ENCODE assay signal across 22 cellular contexts in the genomic region with DNA sequence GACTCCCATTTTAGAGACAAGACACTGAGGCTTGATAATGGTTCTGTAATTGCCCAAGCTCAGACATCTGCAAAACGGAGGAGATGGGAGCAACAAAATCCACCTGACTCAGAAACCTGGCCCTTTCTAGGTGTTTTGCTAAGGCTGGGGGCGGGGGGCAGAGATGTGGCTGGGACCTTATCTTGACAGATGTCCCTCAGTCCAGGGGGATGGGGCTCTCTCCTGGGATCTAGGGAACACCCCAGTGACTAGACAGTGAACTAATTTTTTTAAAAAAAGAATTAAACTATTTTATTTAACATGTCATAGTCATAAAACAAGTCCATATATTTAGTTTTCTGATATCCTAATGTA. TPM values are rescaled to one million over a fixed set of nuclear protein-coding genes. Genes with fewer than 3 reads are reported as not detected.
DNase-seq lines count a peak whose midpoint lies in the region; ATAC-seq, FAIRE-seq and TF ChIP-seq lines count a peak whose summit lies in the region.
"Had no signal": no experiment of that assay in that cellular context is flagged by ENCODE, and none has a peak within 500 bp of the region (broad histone marks: within the 10 kb centered on the region; RNA-seq: fewer than 3 reads in every experiment).

No MANE protein-coding gene starts in this region.

- dilution Hi-C loops in IMR-90 (cut with HindIII; ENCODE audit: low sequenced_read_pairs, unreplicated experiment) = no loop called here

- no peak overlapping the region for H3K4ac ChIP-seq in IMR-90 (ENCODE audit: low read depth, low read length)
- H3K4ac ChIP-seq in mesenchymal stem cell (ENCODE audit: low read depth in 1 of 2, low read length in 2 of 2) = no peak overlapping the region

- no peak overlapping the region for H3K4me3 ChIP-seq in BLaER1
- H3K4me3 ChIP-seq in IMR-90 (ENCODE audit: insufficient read depth, low read depth, low read length) = no peak overlapping the region
- H3K4me3 ChIP-seq in HepG2 (replicated peaks in 1 of 3; ENCODE audit: insufficient read depth in 1 of 3, low read depth in 2 of 3, low read length in 3 of 3) = no peak overlapping the region
- H3K4me3 ChIP-seq in mesenchymal stem cell (ENCODE audit: insufficient read depth in 1 of 2, low read depth in 1 of 2, low read length in 2 of 2) = no peak overlapping the region
- H3K4me3 ChIP-seq: A549, GM23248 had no signal

- TF ChIP-seq CTCF in IMR-90 (conservative IDR thresholded peaks at IDR 0.05; ENCODE audit: low read depth, low read length) (no peak), osteocyte (IDR thresholded peaks at IDR 0.05) (no peak), HepG2 (CRISPR knock-in tag; IDR thresholded peaks at IDR 0.05) (no peak)

- no peak overlapping the region for H3K27ac ChIP-seq in BLaER1
- H3K27ac ChIP-seq in IMR-90 (ENCODE audit: insufficient read depth, low read length) = no peak overlapping the region
- no peak overlapping the region for H3K27ac ChIP-seq in HepG2 (ENCODE audit: extremely low read length, insufficient read depth, low read length)
- H3K27ac ChIP-seq in mesenchymal stem cell (ENCODE audit: low read length, poor library complexity, severe bottlenecking) = no peak overlapping the region
- H3K27ac ChIP-seq: A549, GM23248 had no signal

- H3K79me2 ChIP-seq in HepG2 (ENCODE audit: insufficient read depth, low read length) = no peaks in the 10 kb centered on the region

- no peak overlapping the region for H3K27ac Mint-ChIP-seq in osteocyte (ENCODE audit: unreplicated experiment)
- H3K27ac Mint-ChIP-seq: CD4-positive, CD25-positive, alpha-beta regulatory T cell; CD8-positive, alpha-beta T cell; H9 had no signal

- no peak overlapping the region for H3K56ac ChIP-seq in IMR-90 (ENCODE audit: extremely low read depth, insufficient read depth, low read length)

- peaks cover 6% of the 10 kb centered on the region; the same call in 1 of the 2 replicates for H3K9me1 ChIP-seq in IMR-90 (ENCODE audit: insufficient read depth, low read length)

- H4K20me1 ChIP-seq in BLaER1 (no peaks in the 10 kb centered on the region), IMR-90 (ENCODE audit: insufficient read depth, low read length) (0 out of 2 replicates have a peak, but pooled peaks cover 3% of the 10 kb centered on the region), HepG2 (ENCODE audit: insufficient read depth, low read length) (no peaks in the 10 kb centered on the region)

- CTCF ChIA-PET in IMR-90 (lab: Yijun Ruan, JAX) = interaction anchor here (0.7 to 1.9 kb wide), 2 partner anchors 11 to 30 kb away, joined by 4 to 6 read pairs; no protein-coding TSS in a partner anchor
- CTCF ChIA-PET in HepG2 (lab: Yijun Ruan, JAX; ENCODE audit: low intra/inter-chr PET ratio, low total read pairs) = no interaction called here

- no peaks in the 10 kb centered on the region for H3K79me1 ChIP-seq in IMR-90 (ENCODE audit: low read depth in 1 of 2, low read length in 2 of 2)
- no peaks in the 10 kb centered on the region for H3K79me1 ChIP-seq in mesenchymal stem cell (replicated peaks; ENCODE audit: low read length, poor library complexity, severe bottlenecking)

- H3K9ac ChIP-seq in BLaER1 (no peak overlapping the region), IMR-90 (ENCODE audit: low read depth, low read length) (no peak overlapping the region), HepG2 (ENCODE audit: insufficient read depth, low read depth, low read length) (no peak overlapping the region), mesenchymal stem cell (ENCODE audit: low read length) (no peak overlapping the region)
- H3K9ac ChIP-seq: GM23248 had no signal

- H2AK5ac ChIP-seq in IMR-90 (ENCODE audit: low read depth, low read length) (no peak overlapping the region), mesenchymal stem cell (ENCODE audit: low read length, severe bottlenecking) (no peak overlapping the region)

- H4K91ac ChIP-seq in IMR-90 (ENCODE audit: insufficient read depth, low read depth, low read length) (no peak overlapping the region), mesenchymal stem cell (ENCODE audit: low read length) (no peak overlapping the region)

- H3K14ac ChIP-seq in IMR-90 (replicated peaks; ENCODE audit: low read depth, low read length) (no peak overlapping the region), mesenchymal stem cell (ENCODE audit: low read length in 2 of 2) (no peak overlapping the region)

- no peak overlapping the region for H3K4me3 Mint-ChIP-seq in osteocyte (ENCODE audit: unreplicated experiment)
- H3K4me3 Mint-ChIP-seq: CD4-positive, CD25-positive, alpha-beta regulatory T cell; CD8-positive, alpha-beta T cell; H9 had no signal

- FAIRE-seq in HepG2 (lab: Jason Lieb, UNC) = no peak
- FAIRE-seq: A549, G401.6, GM19239, H1 had no signal

- H2BK15ac ChIP-seq in IMR-90 (ENCODE audit: low read depth, low read length) (no peak overlapping the region), mesenchymal stem cell (ENCODE audit: low read depth, poor library complexity, severe bottlenecking) (no peak overlapping the region)

- H4K5ac ChIP-seq in IMR-90 (ENCODE audit: low read depth, low read length) = no peak overlapping the region

- H3K4me2 ChIP-seq in BLaER1 = peak overlapping the region; percentile 24; the same call in 1 of the 2 replicates
- H3K4me2 ChIP-seq in IMR-90 (ENCODE audit: low read depth, low read length) = no peak overlapping the region
- H3K4me2 ChIP-seq in HepG2 (ENCODE audit: low read depth, low read length) = no peak overlapping the region
- H3K4me2 ChIP-seq in mesenchymal stem cell (ENCODE audit: low read length, poor library complexity, severe bottlenecking) = no peak overlapping the region
- H3K4me2 ChIP-seq: A549 had no signal

- H3K18ac ChIP-seq in IMR-90 (ENCODE audit: low read depth, low read length) = no peak overlapping the region
- no peak overlapping the region for H3K18ac ChIP-seq in mesenchymal stem cell (ENCODE audit: low read depth in 1 of 2, low read length in 2 of 2)

- BruUV-seq in IMR-90 (replicated peaks; lab: Mats Ljungman, UMichigan) (no TSS peak), HepG2 (replicated peaks; lab: Mats Ljungman, UMichigan) (no TSS peak)

- no peaks in the 10 kb centered on the region for H3K27me3 ChIP-seq in BLaER1
- peaks cover 7% of the 10 kb centered on the region for H3K27me3 ChIP-seq in IMR-90 (ENCODE audit: control insufficient read depth, insufficient read depth, low read length)
- H3K27me3 ChIP-seq in HepG2 (ENCODE audit: control insufficient read depth in 1 of 2, insufficient read depth in 2 of 2, low read length in 2 of 2) = peaks cover 0 to 32% of the 10 kb centered on the region in 2 experiments; a peak in 3 of 5 replicates
- H3K27me3 ChIP-seq in mesenchymal stem cell (ENCODE audit: control insufficient read depth in 1 of 2, insufficient read depth in 1 of 2, low read length in 2 of 2) = no peaks in the 10 kb centered on the region
- H3K27me3 ChIP-seq: BE2C had no signal

- H4K8ac ChIP-seq in IMR-90 (ENCODE audit: low read depth in 2 of 2, low read length in 2 of 2) = no peak overlapping the region
- no peak overlapping the region for H4K8ac ChIP-seq in mesenchymal stem cell (ENCODE audit: low read length)

- DNase-seq in IMR-90 = no peak
- DNase-seq in osteocyte (ENCODE audit: extremely low spot score, unreplicated experiment) = peak; percentile 53
- no peak for DNase-seq in HepG2 (ENCODE audit: low spot score)
- no peak for DNase-seq in mesenchymal stem cell
- DNase-seq in hippocampal formation (lab: John Stamatoyannopoulos, UW) = no peak
- DNase-seq: 8988T; ACHN; AML-193; BE2C; CD4-positive, CD25-positive, alpha-beta regulatory T cell; CD8-positive, alpha-beta T cell; DMS153; DND-41; H9 had no signal

- no peak overlapping the region for H2BK5ac ChIP-seq in IMR-90 (ENCODE audit: low read depth, low read length, poor library complexity, severe bottlenecking)
- no peak overlapping the region for H2BK5ac ChIP-seq in mesenchymal stem cell (ENCODE audit: low read depth, low read length, poor library complexity, severe bottlenecking)

- intact Hi-C loops in IMR-90 (cut with micrococcal nuclease) = loop anchor here (10.0 kb wide), 1 partner anchor 330 kb away; a partner anchor contains a TSS
- intact Hi-C loops in HepG2 (cut with micrococcal nuclease; ENCODE audit: unreplicated experiment) = no loop called here

- H2BK120ac ChIP-seq in IMR-90 (ENCODE audit: low read depth, low read length) = no peak overlapping the region
- H2BK120ac ChIP-seq in mesenchymal stem cell (ENCODE audit: low read depth, low read length) = no peak overlapping the region

- POLR2A ChIA-PET in IMR-90 (lab: Charles Lee; ENCODE audit: unreplicated experiment) = no interaction called here
- POLR2A ChIA-PET in HepG2 (lab: Yijun Ruan, JAX) = interaction anchor here (3.1 kb wide), 1 partner anchor 14 kb away, joined by 15 read pairs; no protein-coding TSS in a partner anchor

- H3K36me3 ChIP-seq in BLaER1 (no peaks in the 10 kb centered on the region), IMR-90 (ENCODE audit: control insufficient read depth, insufficient read depth, low read length) (no peaks in the 10 kb centered on the region), HepG2 (replicated peaks in 1 of 2; ENCODE audit: control insufficient read depth in 1 of 2, insufficient read depth in 2 of 2, low read length in 2 of 2) (no peaks in the 10 kb centered on the region), mesenchymal stem cell (ENCODE audit: control insufficient read depth in 1 of 2, insufficient read depth in 2 of 2, low read depth in 1 of 2, low read length in 2 of 2) (no peaks in the 10 kb centered on the region)
- H3K36me3 ChIP-seq: BE2C had no signal

- H3K36me3 Mint-ChIP-seq in osteocyte (ENCODE audit: unreplicated experiment) = no peaks in the 10 kb centered on the region
- H3K36me3 Mint-ChIP-seq: CD8-positive, alpha-beta T cell had no signal

- TF ChIP-seq EP300 in HepG2 (IDR thresholded peaks at IDR 0.05; ENCODE audit: low read depth in 2 of 2, low read length in 2 of 2) = no peak
- TF ChIP-seq EP300 in HepG2 (CRISPR knock-in tag; IDR thresholded peaks at IDR 0.05; ENCODE audit: borderline replicate concordance) = no peak

- WGBS in IMR-90 (ENCODE audit: extremely low coverage in 2 of 2, insufficient read length in 1 of 2), 2 experiments = no CpG with 5 or more reads among the region's 2 CpGs
- 23% methylated on average over 2 of the region's 2 CpGs for WGBS in HepG2 (ENCODE audit: low lambda C conversion rate)
- WGBS in mesenchymal stem cell = 91% methylated on average over 1 of the region's 2 CpGs

- peaks cover 12% of the 10 kb centered on the region for H3K4me1 Mint-ChIP-seq in osteocyte (ENCODE audit: unreplicated experiment)

- H3K9me3 ChIP-seq in BLaER1 = peaks cover 8% of the 10 kb centered on the region
- H3K9me3 ChIP-seq in IMR-90 (ENCODE audit: control insufficient read depth, insufficient read depth, low read length) = no peaks in the 10 kb centered on the region
- H3K9me3 ChIP-seq in HepG2 (ENCODE audit: low read length) = no peaks in the 10 kb centered on the region
- no peaks in the 10 kb centered on the region for H3K9me3 ChIP-seq in mesenchymal stem cell (ENCODE audit: control insufficient read depth, low read length)
- H3K9me3 ChIP-seq: A549, BE2C, Caco-2 had no signal

- H2AFZ ChIP-seq in IMR-90 (replicated peaks; ENCODE audit: low read length, poor library complexity) (peak overlapping the region; percentile 58), HepG2 (ENCODE audit: low read length) (no peak overlapping the region), mesenchymal stem cell (ENCODE audit: low read depth, low read length) (no peak overlapping the region)
- H2AFZ ChIP-seq: GM23248 had no signal

- no peak overlapping the region for H2BK12ac ChIP-seq in mesenchymal stem cell (ENCODE audit: low read length in 2 of 2)

- no peak for ATAC-seq in IMR-90 (ENCODE audit: low read depth)
- ATAC-seq in HepG2 = no peak
- ATAC-seq: A549; CD8-positive, alpha-beta T cell; HCT116 had no signal

- H3K23ac ChIP-seq in IMR-90 (ENCODE audit: low read depth, low read length) (no peak overlapping the region), mesenchymal stem cell (ENCODE audit: low read length in 2 of 2) (no peak overlapping the region)

- TF ChIP-seq RAD21 in IMR-90 (IDR thresholded peaks at IDR 0.05; ENCODE audit: low read length) (no peak), HepG2 (CRISPR knock-in tag; IDR thresholded peaks at IDR 0.05) (no peak)

- no peak overlapping the region for H2AK9ac ChIP-seq in IMR-90 (replicated peaks; ENCODE audit: low read depth, low read length, poor library complexity)

- no peaks in the 10 kb centered on the region for H3K27me3 Mint-ChIP-seq in osteocyte (ENCODE audit: unreplicated experiment)

- in situ Hi-C loops in IMR-90 (cut with MboI; ENCODE audit: low sequenced_read_pairs) (no loop called here), HepG2 (cut with HindIII; ENCODE audit: extremely low pct_ligation_motif_present, low pct_unique_long_range_greater_than_20kb) (no loop called here)

- H3K4me1 ChIP-seq in BLaER1 (peaks cover 20% of the 10 kb centered on the region), IMR-90 (ENCODE audit: control insufficient read depth, insufficient read depth, low read length) (peaks cover 2% of the 10 kb centered on the region; the same call in 1 of the 2 replicates), HepG2 (ENCODE audit: insufficient read depth, low read length) (peaks cover 23% of the 10 kb centered on the region), mesenchymal stem cell (ENCODE audit: control insufficient read depth, insufficient read depth, low read depth, low read length) (peaks cover 6% of the 10 kb centered on the region)

- TF ChIP-seq POLR2A in IMR-90 (IDR thresholded peaks at IDR 0.05; ENCODE audit: low read depth, low read length) (no peak), HepG2 (IDR thresholded peaks at IDR 0.05; ENCODE audit: insufficient read depth in 1 of 2, low read depth in 2 of 2, low read length in 2 of 2) (no peak)

- no peak overlapping the region for H2BK20ac ChIP-seq in IMR-90 (ENCODE audit: low read depth, low read length)

- H3K9me3 Mint-ChIP-seq in osteocyte (ENCODE audit: unreplicated experiment) = peaks cover 3% of the 10 kb centered on the region
- H3K9me3 Mint-ChIP-seq: CD4-positive, CD25-positive, alpha-beta regulatory T cell; CD8-positive, alpha-beta T cell; H9 had no signal

RNA-seq across cellular contexts. Expression of a gene that starts 32.0 kb away (rescaled TPM):
- total RNA-seq in IMR-90 (2012; rRNA removed) (0.18 TPM in 1 of 2 replicates, not detected in the other), osteocyte (0.73 and 1.1 TPM in 2 replicates), HepG2 (2016; rRNA removed; fragmentation: Illumina TruSeq; extraction: Trizol) (34.1 and 42.7 TPM in 2 replicates)
- polyA plus RNA-seq in IMR-90 (2012; rRNA removed) (0.05 and 0.09 TPM in 2 replicates), HepG2 (2011; rRNA removed) (35.2 and 36.1 TPM in 2 replicates)
- 0.10 TPM in 1 of 2 replicates, not detected in the other for polyA plus RNA-seq in IMR-90 (2012; cell fraction: cytosol; rRNA removed)
- 0.18 and 0.31 TPM in 2 replicates for polyA plus RNA-seq in IMR-90 (2012; cell fraction: nucleus; rRNA removed; ENCODE audit: low replicate concordance)
- 15.3 and 15.6 TPM in 2 replicates for total RNA-seq in HepG2 (2016; cell fraction: cytosol; rRNA removed; fragmentation: Illumina TruSeq; extraction: Trizol; ENCODE audit: low read depth)
- 29.0 and 39.0 TPM in 2 replicates for total RNA-seq in HepG2 (2016; cell fraction: insoluble cytoplasmic fraction; rRNA removed; fragmentation: Illumina TruSeq; extraction: Trizol)
- total RNA-seq in HepG2 (2016; cell fraction: membrane; rRNA removed; fragmentation: Illumina TruSeq; extraction: Trizol) = 16.2 and 18.8 TPM in 2 replicates
- 32.7 and 34.7 TPM in 2 replicates for total RNA-seq in HepG2 (2016; cell fraction: nucleus; rRNA removed; fragmentation: Illumina TruSeq; extraction: Trizol)
- 21.6 and 34.6 TPM in 2 replicates for polyA plus RNA-seq in HepG2 (2011; cell fraction: cytosol; rRNA removed)
- 105 and 120 TPM in 2 replicates for polyA plus RNA-seq in HepG2 (2011; cell fraction: nucleus; rRNA removed)
- polyA plus RNA-seq in HepG2 (2012) = 24.0 and 29.7 TPM in 2 replicates
- polyA plus RNA-seq in HepG2 (2016; cell fraction: cytosol; fragmentation: Illumina TruSeq; extraction: Trizol; ENCODE audit: low read depth) = 20.5 and 22.5 TPM in 2 replicates
- 34.1 and 36.9 TPM in 2 replicates for polyA plus RNA-seq in HepG2 (2016; cell fraction: insoluble cytoplasmic fraction; fragmentation: Illumina TruSeq; extraction: Trizol; ENCODE audit: low read depth)
- polyA plus RNA-seq in HepG2 (2016; cell fraction: membrane; fragmentation: Illumina TruSeq; extraction: Trizol; ENCODE audit: low read depth) = 23.2 and 26.6 TPM in 2 replicates
- 70.0 and 73.3 TPM in 2 replicates for polyA plus RNA-seq in HepG2 (2016; cell fraction: nucleus; fragmentation: Illumina TruSeq; extraction: Trizol; ENCODE audit: insufficient read depth, low read depth)
- 0.28 and 57.0 TPM in 2 replicates for polyA minus RNA-seq in HepG2 (2011; rRNA and poly(A)+ RNA removed; ENCODE audit: low replicate concordance)
- polyA minus RNA-seq in HepG2 (2011; cell fraction: cytosol; rRNA and poly(A)+ RNA removed) = 15.6 and 18.8 TPM in 2 replicates
- polyA minus RNA-seq in HepG2 (2011; cell fraction: nucleus; rRNA and poly(A)+ RNA removed) = 34.4 and 36.6 TPM in 2 replicates
- polyA plus RNA-seq in mesenchymal stem cell (2013, experiment 1 of 2) = 1.9 TPM
- 1.8 TPM for polyA plus RNA-seq in mesenchymal stem cell (2013, experiment 2 of 2)
- total RNA-seq: CD4-positive, CD25-positive, alpha-beta regulatory T cell; CD8-positive, alpha-beta T cell; GM23248 had no signal
- polyA plus RNA-seq: A549 had no signal
